17 cellular contexts compared by ENCODE assay signal in genomic region chr5:53084856-53085255, GRCh38. TPM values are rescaled to one million over a fixed set of nuclear protein-coding genes. Genes with fewer than 3 reads are reported as not detected.
DNase-seq lines count a peak whose midpoint lies in the region; ATAC-seq, FAIRE-seq and TF ChIP-seq lines count a peak whose summit lies in the region.
"Had no signal": no experiment of that assay in that cellular context is flagged by ENCODE, and none has a peak within 500 bp of the region (broad histone marks: within the 10 kb centered on the region; RNA-seq: fewer than 3 reads in every experiment).

No MANE protein-coding gene starts in this region.

- H3K4me2 ChIP-seq in DND-41 (ENCODE audit: insufficient read depth, low read length): peak overlapping the region; percentile 53; the same call in 1 of the 2 replicates
- H3K4me2 ChIP-seq: GM23338 had no signal

- no peaks in the 10 kb centered on the region for H4K20me1 ChIP-seq in DND-41 (ENCODE audit: insufficient read depth, low read length)

- POLR2A ChIA-PET in activated CD4-positive, alpha-beta T cell treated with anti-CD3 and anti-CD28 coated beads for 36 hours (lab: Charles Lee): no interaction called here
- POLR2A ChIA-PET in HEK293T (lab: Yijun Ruan, JAX): no interaction called here

- no peak for ATAC-seq in activated CD4-positive, alpha-beta T cell treated with anti-CD3 and anti-CD28 coated beads for 36 hours
- ATAC-seq in DND-41 (ENCODE audit: insufficient read depth, low read depth) (peak; percentile 72), left lung (peak; percentile 91)
- ATAC-seq: GM12878, GM23338 had no signal

- H3K27me3 ChIP-seq in DND-41 (ENCODE audit: insufficient read depth, low read length, poor library complexity) (no peaks in the 10 kb centered on the region), left lung (no peaks in the 10 kb centered on the region)

- peaks cover 58% of the 10 kb centered on the region for H3K4me1 Mint-ChIP-seq in activated CD4-positive, alpha-beta T cell treated with anti-CD3 and anti-CD28 coated beads, Interleukin-2, amount 10 ng/mL, durations not matched to agents 24 days and 14 days
- peaks cover 37% of the 10 kb centered on the region for H3K4me1 Mint-ChIP-seq in activated CD4-positive, alpha-beta T cell treated with anti-CD3 and anti-CD28 coated beads for 36 hours
- H3K4me1 Mint-ChIP-seq: GM23338 had no signal

- TF ChIP-seq CTCF in DND-41 (IDR thresholded peaks at IDR 0.05; ENCODE audit: borderline replicate concordance, extremely low read depth, low read length, poor library complexity, severe bottlenecking) (no peak), left lung (IDR thresholded peaks at IDR 0.05) (no peak)

- H3K4me3 ChIP-seq in DND-41 (ENCODE audit: low read depth in 1 of 2, low read length in 2 of 2) (no peak overlapping the region), left lung (no peak overlapping the region)
- H3K4me3 ChIP-seq: GM12878, GM23338 had no signal

- H3K4me3 Mint-ChIP-seq in activated CD4-positive, alpha-beta T cell treated with anti-CD3 and anti-CD28 coated beads, Interleukin-2, amount 10 ng/mL, durations not matched to agents 24 days and 14 days: peak overlapping the region; percentile 53
- no peak overlapping the region for H3K4me3 Mint-ChIP-seq in activated CD4-positive, alpha-beta T cell treated with anti-CD3 and anti-CD28 coated beads for 36 hours
- H3K4me3 Mint-ChIP-seq: B cell, GM23338, IgD-negative memory B cell had no signal

- peak; percentile 44 for FAIRE-seq in HTR-8/SVneo (lab: Jason Lieb, UNC)
- FAIRE-seq: A204.1, GM12878, GM18507 had no signal

- H3K4me1 ChIP-seq in DND-41 (ENCODE audit: insufficient read depth, low read length) (peaks cover 77% of the 10 kb centered on the region), left lung (no peaks in the 10 kb centered on the region)

- no peaks in the 10 kb centered on the region for H3K79me2 ChIP-seq in DND-41 (ENCODE audit: insufficient read depth, low read length)

- H3K9me3 ChIP-seq in DND-41 (ENCODE audit: insufficient read depth, low read length, severe bottlenecking): no peaks in the 10 kb centered on the region
- no peaks in the 10 kb centered on the region for H3K9me3 ChIP-seq in left lung

- H3K27ac ChIP-seq in DND-41 (ENCODE audit: low read length) (peak overlapping the region; percentile 74), left lung (no peak overlapping the region)
- H3K27ac ChIP-seq: C4-2B had no signal

- no peaks in the 10 kb centered on the region for H3K27me3 Mint-ChIP-seq in activated CD4-positive, alpha-beta T cell treated with anti-CD3 and anti-CD28 coated beads, Interleukin-2, amount 10 ng/mL, durations not matched to agents 24 days and 14 days
- peaks cover 8% of the 10 kb centered on the region for H3K27me3 Mint-ChIP-seq in activated CD4-positive, alpha-beta T cell treated with anti-CD3 and anti-CD28 coated beads for 36 hours
- H3K27me3 Mint-ChIP-seq: CD4-positive, alpha-beta memory T cell had no signal

- H3K27ac Mint-ChIP-seq in activated CD4-positive, alpha-beta T cell treated with anti-CD3 and anti-CD28 coated beads, Interleukin-2, amount 10 ng/mL, durations not matched to agents 24 days and 14 days: no peak overlapping the region
- no peak overlapping the region for H3K27ac Mint-ChIP-seq in activated CD4-positive, alpha-beta T cell treated with anti-CD3 and anti-CD28 coated beads for 36 hours
- H3K27ac Mint-ChIP-seq: B cell; CD4-positive, alpha-beta memory T cell; GM23338; IgD-negative memory B cell had no signal

- H3K36me3 ChIP-seq in DND-41 (ENCODE audit: insufficient read depth, low read length): peaks cover 5% of the 10 kb centered on the region; the same call in 1 of the 2 replicates
- peaks cover 0 to 58% of the 10 kb centered on the region in 2 donors for H3K36me3 ChIP-seq in left lung

- CTCF ChIA-PET in activated CD4-positive, alpha-beta T cell treated with anti-CD3 and anti-CD28 coated beads for 36 hours (lab: Charles Lee): no interaction called here
- CTCF ChIA-PET in HEK293T (lab: Yijun Ruan, JAX): no interaction called here

- H3K9me3 Mint-ChIP-seq in activated CD4-positive, alpha-beta T cell treated with anti-CD3 and anti-CD28 coated beads, Interleukin-2, amount 10 ng/mL, durations not matched to agents 24 days and 14 days: peaks cover 10% of the 10 kb centered on the region
- H3K9me3 Mint-ChIP-seq in activated CD4-positive, alpha-beta T cell treated with anti-CD3 and anti-CD28 coated beads for 36 hours (ENCODE audit: low read depth): no peaks in the 10 kb centered on the region
- H3K9me3 Mint-ChIP-seq: CD4-positive, alpha-beta memory T cell; GM23338; IgD-negative memory B cell had no signal

- peak; percentile 62 for DNase-seq in activated CD4-positive, alpha-beta T cell treated with anti-CD3 and anti-CD28 coated beads, Interleukin-2, amount 10 ng/mL, durations not matched to agents 24 days and 14 days
- no peak for DNase-seq in activated CD4-positive, alpha-beta T cell treated with anti-CD3 and anti-CD28 coated beads for 36 hours
- no peak for DNase-seq in DND-41
- no peak for DNase-seq in HTR-8/SVneo (ENCODE audit: insufficient read length, low spot score)
- no peak for DNase-seq in left lung
- no peak for DNase-seq in NCI-H2081 treated with DMSO at 0.1 percent for 48 hours (lab: John Stamatoyannopoulos, UW)
- no peak for DNase-seq in NCI-H2196 treated with DMSO at 0.1 percent for 48 hours (lab: John Stamatoyannopoulos, UW; ENCODE audit: unreplicated experiment)
- no peak for DNase-seq in HEK293T (ENCODE audit: extremely low spot score)
- DNase-seq: H7 had no signal

- H3K36me3 Mint-ChIP-seq in activated CD4-positive, alpha-beta T cell treated with anti-CD3 and anti-CD28 coated beads, Interleukin-2, amount 10 ng/mL, durations not matched to agents 24 days and 14 days (ENCODE audit: low read depth): peaks cover 48% of the 10 kb centered on the region
- no peaks in the 10 kb centered on the region for H3K36me3 Mint-ChIP-seq in activated CD4-positive, alpha-beta T cell treated with anti-CD3 and anti-CD28 coated beads for 36 hours (ENCODE audit: low read depth)
- H3K36me3 Mint-ChIP-seq: CD4-positive, alpha-beta memory T cell; IgD-negative memory B cell had no signal

- intact Hi-C loops in activated CD4-positive, alpha-beta T cell treated with anti-CD3 and anti-CD28 coated beads, Interleukin-2, amount 10 ng/mL, durations not matched to agents 24 days and 14 days (cut with micrococcal nuclease): loop anchor here (10.0 kb wide), 1 partner anchor 310 kb away; no protein-coding TSS in a partner anchor
- intact Hi-C loops in activated CD4-positive, alpha-beta T cell treated with anti-CD3 and anti-CD28 coated beads for 36 hours (cut with DNase I, micrococcal nuclease): no loop called here
- intact Hi-C loops in left lung (cut with DNase I): no loop called here

- H3K9ac ChIP-seq in DND-41 (ENCODE audit: low read depth, low read length): peak overlapping the region; percentile 33

- peak overlapping the region; percentile 5; the same call in 1 of the 2 replicates for H2AFZ ChIP-seq in DND-41 (ENCODE audit: low read depth, low read length)
- H2AFZ ChIP-seq: GM23338 had no signal

TF ChIP-seq in HEK293T, 16 proteins besides CTCF, POLR2A, EP300 and RAD21:
- TF ChIP-seq ELF4 (IDR thresholded peaks at IDR 0.05) (no peak), TARDBP (IDR thresholded peaks at IDR 0.05) (no peak), L3MBTL2 (conservative IDR thresholded peaks at IDR 0.05) (no peak), FOXA1 (IDR thresholded peaks at IDR 0.05) (no peak), ZNF384 (IDR thresholded peaks at IDR 0.05) (no peak), FOXM1 (IDR thresholded peaks at IDR 0.05; ENCODE audit: borderline replicate concordance) (no peak), FOXK2 (IDR thresholded peaks at IDR 0.05) (no peak), BHLHE40 (IDR thresholded peaks at IDR 0.05; ENCODE audit: borderline replicate concordance) (no peak), CTBP1 (IDR thresholded peaks at IDR 0.05; ENCODE audit: borderline replicate concordance) (no peak), SUZ12 (IDR thresholded peaks at IDR 0.05) (no peak), PKNOX1 (IDR thresholded peaks at IDR 0.05) (no peak), LEF1 (IDR thresholded peaks at IDR 0.05; ENCODE audit: borderline replicate concordance) (no peak), NFRKB (IDR thresholded peaks at IDR 0.05) (no peak), HDGF (IDR thresholded peaks at IDR 0.05; ENCODE audit: borderline replicate concordance) (no peak)

RNA-seq across cellular contexts. Expression of gene MOCS2, which starts 24.7 kb away (rescaled TPM):
- 16.5 and 18.4 TPM in 2 replicates for total RNA-seq in activated CD4-positive, alpha-beta T cell treated with anti-CD3 and anti-CD28 coated beads, Interleukin-2, amount 10 ng/mL, durations not matched to agents 24 days and 14 days
- total RNA-seq in activated CD4-positive, alpha-beta T cell treated with anti-CD3 and anti-CD28 coated beads for 36 hours: 10 to 100 TPM; 21.0 to 21.3 TPM
- total RNA-seq in left lung: 10 to 100 TPM; 38.8 to 39.0 TPM
